In genomic region chr10:10526846-10527245, GRCh38 we compare ENCODE assay signal across 31 cellular contexts.
"Had no signal": no experiment of that assay in that cellular context is flagged by ENCODE, and none has a peak within 500 bp of the region (broad histone marks: within the 10 kb centered on the region; RNA-seq: fewer than 3 reads in every experiment).

No MANE protein-coding gene starts in this region.

- H3K9me3 ChIP-seq: esophagus squamous epithelium, gastrocnemius medialis, heart left ventricle had no signal

- H3K4me3 ChIP-seq: coronary artery, dorsolateral prefrontal cortex, esophagus squamous epithelium, gastrocnemius medialis, heart left ventricle had no signal

- DNase-seq: activated B cell treated with CpG ODN at 0.5 μM for 24 hours; activated CD4-positive, alpha-beta T cell treated with anti-CD3 and anti-CD28 coated beads for 48 hours; activated CD4-positive, alpha-beta T cell treated with anti-CD3 and anti-CD28 coated beads, Interleukin-2, amount 50 U/mL, for 1 hour; activated CD4-positive, alpha-beta T cell treated with anti-CD3 and anti-CD28 coated beads, Interleukin-2, amount 50 U/mL, for 48 hours; activated CD8-positive, alpha-beta memory T cell treated with anti-CD3 and anti-CD28 coated beads for 24 hours; activated CD8-positive, alpha-beta T cell treated with anti-CD3 and anti-CD28 coated beads for 36 hours; activated effector memory CD4-positive, alpha-beta T cell treated with Interleukin-2 at 50 U/mL for 16 hours; activated gamma-delta T cell treated with Interleukin-2 at 50 U/mL for 16 hours; activated naive CD4-positive, alpha-beta T cell treated with anti-CD3 and anti-CD28 coated beads, Interleukin-2, amount 50 U/mL, for 16 hours; activated naive CD4-positive, alpha-beta T cell treated with Interleukin-2 at 50 U/mL for 16 hours; activated T-cell treated with anti-CD3 and anti-CD28 coated beads, Interleukin-2, amount 50 U/mL, for 4 hours; amniotic stem cell; anterior cingulate cortex; brain microvascular endothelial cell; dorsolateral prefrontal cortex; effector memory CD4-positive, alpha-beta T cell; endodermal cell; erythroblast; esophagus squamous epithelium; foreskin keratinocyte; gastrocnemius medialis; glutamatergic neuron; heart left ventricle; T-cell; T-helper 9 cell; WERI-Rb-1 had no signal

- H3K4me1 ChIP-seq: esophagus squamous epithelium, foreskin keratinocyte, gastrocnemius medialis, heart left ventricle had no signal

- H3K36me3 ChIP-seq: brain microvascular endothelial cell, esophagus squamous epithelium, gastrocnemius medialis, heart left ventricle, WERI-Rb-1 had no signal

- ATAC-seq: activated CD4-positive, CD25-positive, alpha-beta regulatory T cell treated with anti-CD3 and anti-CD28 coated beads, Interleukin-2, amount 50 U/mL, for 24 hours; activated CD8-positive, alpha-beta T cell treated with anti-CD3 and anti-CD28 coated beads for 36 hours; activated T-cell treated with anti-CD3 and anti-CD28 coated beads, Interleukin-2, amount 50 U/mL, for 4 hours; activated T-helper 17 cell treated with anti-CD3 and anti-CD28 coated beads, Interleukin-2, amount 50 U/mL, for 72 hours; foreskin keratinocyte; gastrocnemius medialis; heart left ventricle; T-cell had no signal

- FAIRE-seq: astrocyte, bronchial epithelial cell had no signal

- H3K27ac ChIP-seq: brain microvascular endothelial cell, coronary artery, esophagus squamous epithelium, foreskin keratinocyte, gastrocnemius medialis, heart left ventricle, WERI-Rb-1 had no signal

- H3K27me3 ChIP-seq: brain microvascular endothelial cell, dorsolateral prefrontal cortex, esophagus squamous epithelium, foreskin keratinocyte, gastrocnemius medialis, heart left ventricle had no signal
